Comparison of ENCODE assay signal across 8 cellular contexts in genomic region chr5:59188415-59189225, GRCh38.
A peak's percentile ranks its signal among the peaks of the same experiment; 100 is the strongest.
DNase-seq lines count a peak whose midpoint lies in the region; ATAC-seq and TF ChIP-seq lines count a peak whose summit lies in the region.

No MANE protein-coding gene starts in this region.

- H3K4me1 ChIP-seq in CD4-positive, CD25-positive, alpha-beta regulatory T cell (ENCODE audit: control insufficient read depth, insufficient read depth, low read length, poor library complexity, severe bottlenecking), result peaks cover 6% of the 10 kb centered on the region
- H3K4me1 ChIP-seq in RWPE2 (ENCODE audit: insufficient read depth, poor library complexity, severe bottlenecking) (peaks cover 14% of the 10 kb centered on the region), neural progenitor cell (peaks cover 12% of the 10 kb centered on the region)

- H3K27ac Mint-ChIP-seq in CD4-positive, CD25-positive, alpha-beta regulatory T cell, result no peak overlapping the region
- peak overlapping the region; percentile 8 for H3K27ac Mint-ChIP-seq in neural progenitor cell

- peaks cover 0 to 8% (median 3%) of the 10 kb centered on the region in 4 donors for H3K4me1 Mint-ChIP-seq in CD4-positive, CD25-positive, alpha-beta regulatory T cell
- peaks cover 13% of the 10 kb centered on the region for H3K4me1 Mint-ChIP-seq in neural progenitor cell

- H3K4me2 ChIP-seq in neural progenitor cell, result peak overlapping the region; percentile 67

- H3F3A ChIP-seq in neural progenitor cell (ENCODE audit: low read depth), result peaks cover 7% of the 10 kb centered on the region

- H3K27me3 ChIP-seq in CD4-positive, CD25-positive, alpha-beta regulatory T cell (ENCODE audit: control insufficient read depth, insufficient read depth, low read length), result peaks cover 12% of the 10 kb centered on the region
- no peaks in the 10 kb centered on the region for H3K27me3 ChIP-seq in RWPE2 (ENCODE audit: insufficient read depth, poor library complexity, severe bottlenecking)
- no peaks in the 10 kb centered on the region for H3K27me3 ChIP-seq in neural progenitor cell

- peak overlapping the region in 1 of 4 donors; percentile 1 for H3K4me3 Mint-ChIP-seq in CD4-positive, CD25-positive, alpha-beta regulatory T cell
- peak overlapping the region; percentile 18 for H3K4me3 Mint-ChIP-seq in neural progenitor cell

- no peaks in the 10 kb centered on the region for H4K20me1 ChIP-seq in neural progenitor cell (ENCODE audit: low read depth)

- peak; percentile 96 for TF ChIP-seq CTCF in RWPE2 (IDR thresholded peaks at IDR 0.05; ENCODE audit: poor library complexity, severe bottlenecking)
- TF ChIP-seq CTCF in neural progenitor cell (IDR thresholded peaks at IDR 0.05), result peak; percentile 88

- DNase-seq in CD4-positive, CD25-positive, alpha-beta regulatory T cell, result peak; percentile 28 to 66 (median 62)
- DNase-seq in Jurkat, Clone E6-1 (ENCODE audit: low read depth, low spot score), result peak; percentile 55
- no peak for DNase-seq in RWPE2 (ENCODE audit: low spot score)
- DNase-seq in activated effector memory CD4-positive, alpha-beta T cell treated with Interleukin-2 at 50 U/mL for 16 hours, result peak; percentile 21
- DNase-seq in fibroblast of the conjunctiva (ENCODE audit: low read depth), result peak; percentile 58
- DNase-seq in neural progenitor cell (ENCODE audit: low spot score), result peak; percentile 88
- DNase-seq in stromal cell of bone marrow (ENCODE audit: low read depth), result peak; percentile 41

- no peaks in the 10 kb centered on the region for H3K9me3 ChIP-seq in CD4-positive, CD25-positive, alpha-beta regulatory T cell (ENCODE audit: control insufficient read depth in 2 of 2, low read length in 2 of 2)
- H3K9me3 ChIP-seq in RWPE2 (ENCODE audit: severe bottlenecking) (no peaks in the 10 kb centered on the region), neural progenitor cell (ENCODE audit: low read depth) (no peaks in the 10 kb centered on the region)

- peak overlapping the region; percentile 89 for H2AFZ ChIP-seq in neural progenitor cell (replicated peaks)

- no peak overlapping the region for H3K27ac ChIP-seq in CD4-positive, CD25-positive, alpha-beta regulatory T cell (ENCODE audit: insufficient read depth, low read length, poor library complexity, severe bottlenecking)
- no peak overlapping the region for H3K27ac ChIP-seq in RWPE2 (ENCODE audit: poor library complexity, severe bottlenecking)
- no peak overlapping the region for H3K27ac ChIP-seq in neural progenitor cell

- no peak overlapping the region for H3K9ac ChIP-seq in neural progenitor cell

- peaks cover 25% of the 10 kb centered on the region for H3K27me3 Mint-ChIP-seq in CD4-positive, CD25-positive, alpha-beta regulatory T cell
- H3K27me3 Mint-ChIP-seq in neural progenitor cell (ENCODE audit: insufficient read depth, low read depth), result peaks cover 3% of the 10 kb centered on the region

- no peaks in the 10 kb centered on the region for H3K36me3 ChIP-seq in CD4-positive, CD25-positive, alpha-beta regulatory T cell (ENCODE audit: control insufficient read depth, insufficient read depth, low read length)
- H3K36me3 ChIP-seq in RWPE2 (ENCODE audit: low read depth) (no peaks in the 10 kb centered on the region), neural progenitor cell (no peaks in the 10 kb centered on the region)

- ATAC-seq in CD4-positive, CD25-positive, alpha-beta regulatory T cell (ENCODE audit: low read depth in 2 of 2), result peak; percentile 70 to 71
- ATAC-seq in GM19468 (IDR thresholded peaks at IDR 0.05; ENCODE audit: extremely low read depth, unreplicated experiment) (peak; percentile 48), RWPE2 (ENCODE audit: low read depth) (peak; percentile 78)

- H3K9me3 Mint-ChIP-seq in CD4-positive, CD25-positive, alpha-beta regulatory T cell, result no peaks in the 10 kb centered on the region
- H3K9me3 Mint-ChIP-seq in neural progenitor cell, result no peaks in the 10 kb centered on the region

- H3K36me3 Mint-ChIP-seq in CD4-positive, CD25-positive, alpha-beta regulatory T cell, result no peaks in the 10 kb centered on the region
- H3K36me3 Mint-ChIP-seq in neural progenitor cell, result no peaks in the 10 kb centered on the region

- no peak overlapping the region for H3K4me3 ChIP-seq in CD4-positive, CD25-positive, alpha-beta regulatory T cell (ENCODE audit: low read depth, low read length)
- H3K4me3 ChIP-seq in Jurkat, Clone E6-1 (ENCODE audit: low read length), result no peak overlapping the region
- H3K4me3 ChIP-seq in RWPE2 (ENCODE audit: severe bottlenecking) (no peak overlapping the region), neural progenitor cell (peak overlapping the region; percentile 26)

- H3K79me2 ChIP-seq in neural progenitor cell (ENCODE audit: low read depth), result no peaks in the 10 kb centered on the region
